In the genomic region with DNA sequence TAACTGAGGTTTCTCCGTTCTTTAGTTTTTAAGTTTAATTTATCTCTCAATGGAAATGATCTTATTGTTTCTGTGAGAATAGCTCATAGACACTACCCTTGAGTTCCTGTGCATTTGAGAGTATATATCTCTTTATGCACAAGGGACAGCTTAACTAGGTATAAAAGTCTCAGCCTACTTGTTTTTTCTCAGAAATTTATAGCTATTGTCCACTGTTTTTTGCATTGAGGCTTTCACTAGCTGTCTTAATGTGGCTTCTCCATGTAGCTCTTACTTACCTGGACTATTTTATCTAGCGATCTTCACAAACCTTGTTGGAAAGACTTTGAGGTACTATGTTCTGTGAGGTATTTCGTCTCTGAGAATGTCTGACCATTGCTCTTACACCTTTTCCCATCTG, we compare ENCODE assay signal across 40 cellular contexts.
"Had no signal": no experiment of that assay in that cellular context is flagged by ENCODE, and none has a peak within 500 bp of the region (broad histone marks: within the 10 kb centered on the region; RNA-seq: fewer than 3 reads in every experiment).

No MANE protein-coding gene starts in this region.

- H3K9me3 Mint-ChIP-seq: activated naive CD4-positive, alpha-beta T cell treated with anti-CD3 and anti-CD28 coated beads, Interleukin-2, amount 50 U/mL, for 24 hours; activated naive CD8-positive, alpha-beta T cell treated with anti-CD3 and anti-CD28 coated beads, Interleukin-2, amount 10 ng/mL, durations not matched to agents 7 days and 5 days; central memory CD8-positive, alpha-beta T cell had no signal

- H3K27me3 Mint-ChIP-seq: activated naive CD4-positive, alpha-beta T cell treated with anti-CD3 and anti-CD28 coated beads, Interleukin-2, amount 10 ng/mL, durations not matched to agents 7 days and 5 days; activated naive CD4-positive, alpha-beta T cell treated with anti-CD3 and anti-CD28 coated beads, Interleukin-2, amount 50 U/mL, for 24 hours; activated naive CD8-positive, alpha-beta T cell treated with anti-CD3 and anti-CD28 coated beads for 36 hours; activated naive CD8-positive, alpha-beta T cell treated with anti-CD3 and anti-CD28 coated beads, Interleukin-2, amount 10 ng/mL, durations not matched to agents 7 days and 5 days; activated naive CD8-positive, alpha-beta T cell treated with anti-CD3 and anti-CD28 coated beads, Interleukin-2, amount 50 U/mL, for 24 hours had no signal

- H3K36me3 ChIP-seq: ascending aorta, breast epithelium, cardiac muscle cell had no signal

- H3K4me3 Mint-ChIP-seq: activated naive CD4-positive, alpha-beta T cell treated with anti-CD3 and anti-CD28 coated beads for 36 hours; activated naive CD4-positive, alpha-beta T cell treated with anti-CD3 and anti-CD28 coated beads, Interleukin-2, amount 10 ng/mL, durations not matched to agents 7 days and 5 days; activated naive CD4-positive, alpha-beta T cell treated with anti-CD3 and anti-CD28 coated beads, Interleukin-2, amount 50 U/mL, for 24 hours; activated naive CD8-positive, alpha-beta T cell; activated naive CD8-positive, alpha-beta T cell treated with anti-CD3 and anti-CD28 coated beads for 36 hours; activated naive CD8-positive, alpha-beta T cell treated with anti-CD3 and anti-CD28 coated beads, Interleukin-2, amount 10 ng/mL, durations not matched to agents 7 days and 5 days; activated naive CD8-positive, alpha-beta T cell treated with anti-CD3 and anti-CD28 coated beads, Interleukin-2, amount 50 U/mL, for 24 hours; activated T-cell treated with anti-CD3 and anti-CD28 coated beads, Interleukin-2, amount 50 U/mL, for 24 hours; activated T-cell treated with anti-CD3 and anti-CD28 coated beads, Interleukin-2, amount 50 U/mL, for 4 hours; activated T-cell treated with anti-CD3 and anti-CD28 coated beads, Interleukin-2, amount 50 U/mL, for 72 hours; activated T-helper 1 cell treated with anti-CD3 and anti-CD28 coated beads, Interleukin-12 subunit alpha, Interleukin-12 subunit beta, Interleukin-2, Interleukin-4 antibody, amounts not matched to agents 30 ng/mL and 10 ng/mL and 1 ng/mL, durations not matched to agents 14 hours and 24 hours and 36 hours; activated T-helper 17 cell treated with anti-CD3 and anti-CD28 coated beads, Interleukin-2, amount 50 U/mL, for 72 hours; brain; central memory CD8-positive, alpha-beta T cell had no signal

- H3K27me3 ChIP-seq: adrenal gland, ascending aorta, body of pancreas, brain microvascular endothelial cell, breast epithelium, cardiac muscle cell had no signal

- DNase-seq: activated effector memory CD4-positive, alpha-beta T cell treated with anti-CD3 and anti-CD28 coated beads, Interleukin-2, amount 50 U/mL, for 16 hours; activated effector memory CD4-positive, alpha-beta T cell treated with Interleukin-2 at 50 U/mL for 16 hours; activated gamma-delta T cell; activated gamma-delta T cell treated with Interleukin-2 at 50 U/mL for 16 hours; activated naive CD4-positive, alpha-beta T cell; activated naive CD4-positive, alpha-beta T cell treated with anti-CD3 and anti-CD28 coated beads for 36 hours; activated naive CD4-positive, alpha-beta T cell treated with anti-CD3 and anti-CD28 coated beads, Interleukin-2, amount 10 ng/mL, durations not matched to agents 7 days and 5 days; activated naive CD4-positive, alpha-beta T cell treated with anti-CD3 and anti-CD28 coated beads, Interleukin-2, amount 50 U/mL, for 16 hours; activated naive CD4-positive, alpha-beta T cell treated with Interleukin-2 at 50 U/mL for 16 hours; activated naive CD8-positive, alpha-beta T cell treated with anti-CD3 and anti-CD28 coated beads for 36 hours; activated naive CD8-positive, alpha-beta T cell treated with anti-CD3 and anti-CD28 coated beads, Interleukin-2, amount 10 ng/mL, durations not matched to agents 7 days and 5 days; activated naive CD8-positive, alpha-beta T cell treated with anti-CD3 and anti-CD28 coated beads, Interleukin-2, amount 50 U/mL, for 24 hours; activated T-cell treated with anti-CD3 and anti-CD28 coated beads, Interleukin-2, amount 50 U/mL, for 1 hour; activated T-cell treated with anti-CD3 and anti-CD28 coated beads, Interleukin-2, amount 50 U/mL, for 24 hours; activated T-cell treated with anti-CD3 and anti-CD28 coated beads, Interleukin-2, amount 50 U/mL, for 4 hours; activated T-cell treated with anti-CD3 and anti-CD28 coated beads, Interleukin-2, amount 50 U/mL, for 48 hours; activated T-cell treated with anti-CD3 and anti-CD28 coated beads, Interleukin-2, amount 50 U/mL, for 72 hours; amniotic stem cell; amygdala; anterior cingulate cortex; aorta; body of pancreas; brain microvascular endothelial cell; caudate nucleus; central memory CD4-positive, alpha-beta T cell; cerebellar nuclear complex had no signal

- H3K27ac ChIP-seq: adrenal gland, ascending aorta, body of pancreas, brain microvascular endothelial cell, breast epithelium, cardiac muscle cell had no signal

- FAIRE-seq: astrocyte, bronchial epithelial cell had no signal

- H3K4me3 ChIP-seq: adrenal gland, ascending aorta, body of pancreas, breast epithelium, cardiac muscle cell had no signal

- ATAC-seq: activated naive CD4-positive, alpha-beta T cell treated with anti-CD3 and anti-CD28 coated beads, Interleukin-2, amount 50 U/mL, for 72 hours; activated naive CD8-positive, alpha-beta T cell treated with anti-CD3 and anti-CD28 coated beads, Interleukin-2, amount 50 U/mL, for 24 hours; activated T-cell treated with anti-CD3 and anti-CD28 coated beads, Interleukin-2, amount 50 U/mL, for 4 hours; activated T-cell treated with anti-CD3 and anti-CD28 coated beads, Interleukin-2, amount 50 U/mL, for 72 hours; activated T-helper 17 cell treated with anti-CD3 and anti-CD28 coated beads, Interleukin-2, amount 50 U/mL, for 72 hours; body of pancreas had no signal

- H3K27ac Mint-ChIP-seq: activated naive CD4-positive, alpha-beta T cell treated with anti-CD3 and anti-CD28 coated beads for 36 hours; activated naive CD4-positive, alpha-beta T cell treated with anti-CD3 and anti-CD28 coated beads, Interleukin-2, amount 10 ng/mL, durations not matched to agents 7 days and 5 days; activated naive CD4-positive, alpha-beta T cell treated with anti-CD3 and anti-CD28 coated beads, Interleukin-2, amount 50 U/mL, for 24 hours; activated naive CD4-positive, alpha-beta T cell treated with anti-CD3 and anti-CD28 coated beads, Interleukin-2, amount 50 U/mL, for 72 hours; activated naive CD8-positive, alpha-beta T cell; activated naive CD8-positive, alpha-beta T cell treated with anti-CD3 and anti-CD28 coated beads for 36 hours; activated naive CD8-positive, alpha-beta T cell treated with anti-CD3 and anti-CD28 coated beads, Interleukin-2, amount 10 ng/mL, durations not matched to agents 7 days and 5 days; activated naive CD8-positive, alpha-beta T cell treated with anti-CD3 and anti-CD28 coated beads, Interleukin-2, amount 50 U/mL, for 24 hours; activated T-cell treated with anti-CD3 and anti-CD28 coated beads, Interleukin-2, amount 50 U/mL, for 24 hours; activated T-cell treated with anti-CD3 and anti-CD28 coated beads, Interleukin-2, amount 50 U/mL, for 72 hours; activated T-helper 1 cell treated with anti-CD3 and anti-CD28 coated beads, Interleukin-12 subunit alpha, Interleukin-12 subunit beta, Interleukin-2, Interleukin-4 antibody, amounts not matched to agents 30 ng/mL and 10 ng/mL and 1 ng/mL, durations not matched to agents 14 hours and 24 hours and 36 hours; activated T-helper 17 cell treated with anti-CD3 and anti-CD28 coated beads, Interleukin-2, amount 50 U/mL, for 72 hours; activated T-helper 2 cell treated with anti-CD3 and anti-CD28 coated beads, Interferon-gamma antibody, Interleukin-2, Interleukin-4, amounts not matched to agents 10 μg/mL and 5 μg/mL and 100 μg/mL, durations not matched to agents 14 hours and 24 hours and 36 hours; brain had no signal

- H3K4me1 ChIP-seq: adrenal gland, ascending aorta, body of pancreas, breast epithelium had no signal

- H3K9me3 ChIP-seq: adrenal gland, ascending aorta, body of pancreas had no signal

- H3K36me3 Mint-ChIP-seq: activated naive CD4-positive, alpha-beta T cell treated with anti-CD3 and anti-CD28 coated beads, Interleukin-2, amount 10 ng/mL, durations not matched to agents 7 days and 5 days; activated naive CD4-positive, alpha-beta T cell treated with anti-CD3 and anti-CD28 coated beads, Interleukin-2, amount 50 U/mL, for 24 hours; activated naive CD4-positive, alpha-beta T cell treated with anti-CD3 and anti-CD28 coated beads, Interleukin-2, amount 50 U/mL, for 72 hours; activated naive CD8-positive, alpha-beta T cell; activated naive CD8-positive, alpha-beta T cell treated with anti-CD3 and anti-CD28 coated beads for 36 hours; activated naive CD8-positive, alpha-beta T cell treated with anti-CD3 and anti-CD28 coated beads, Interleukin-2, amount 10 ng/mL, durations not matched to agents 7 days and 5 days; brain had no signal

- H3K4me1 Mint-ChIP-seq: activated naive CD4-positive, alpha-beta T cell treated with anti-CD3 and anti-CD28 coated beads, Interleukin-2, amount 10 ng/mL, durations not matched to agents 7 days and 5 days; activated naive CD4-positive, alpha-beta T cell treated with anti-CD3 and anti-CD28 coated beads, Interleukin-2, amount 50 U/mL, for 24 hours; activated naive CD8-positive, alpha-beta T cell treated with anti-CD3 and anti-CD28 coated beads for 36 hours; activated naive CD8-positive, alpha-beta T cell treated with anti-CD3 and anti-CD28 coated beads, Interleukin-2, amount 10 ng/mL, durations not matched to agents 7 days and 5 days; activated naive CD8-positive, alpha-beta T cell treated with anti-CD3 and anti-CD28 coated beads, Interleukin-2, amount 50 U/mL, for 24 hours; activated T-helper 17 cell treated with anti-CD3 and anti-CD28 coated beads, Interleukin-2, amount 50 U/mL, for 72 hours; central memory CD8-positive, alpha-beta T cell had no signal
